Comparison of ENCODE assay signal across 16 cellular contexts in the genomic region with DNA sequence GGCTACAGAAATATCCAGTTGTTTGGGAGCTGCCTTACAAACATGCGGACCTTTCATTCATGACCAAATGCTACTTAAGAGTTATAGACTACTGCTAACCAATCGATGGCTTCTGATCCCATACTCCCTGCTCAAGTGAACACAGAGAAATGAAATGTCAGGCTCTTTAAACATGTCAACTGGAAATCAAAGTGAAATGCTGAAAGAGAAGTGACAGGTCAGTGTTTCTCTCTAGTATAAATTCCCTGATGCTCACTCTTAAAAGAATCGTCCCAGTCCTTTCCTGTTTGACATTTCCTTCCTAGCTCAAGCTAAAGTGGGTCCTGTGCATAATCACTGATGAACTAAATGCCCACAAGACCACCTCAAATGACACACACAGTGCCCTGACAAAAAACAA.
"Had no signal": no experiment of that assay in that cellular context is flagged by ENCODE, and none has a peak within 500 bp of the region (broad histone marks: within the 10 kb centered on the region; RNA-seq: fewer than 3 reads in every experiment).

No MANE protein-coding gene starts in this region.

- H3K4me3 Mint-ChIP-seq: IgD-negative memory B cell had no signal

- H3K27ac Mint-ChIP-seq: IgD-negative memory B cell had no signal

- H3K9me3 Mint-ChIP-seq: IgD-negative memory B cell had no signal

- DNase-seq: NCI-H1048, NCI-H1105, NCI-H1417, NCI-H1436 treated with DMSO at 0.1 percent for 48 hours, NCI-H1694, NCI-H187 treated with DMSO at 0.1 percent for 48 hours, NCI-H2029 treated with DMSO at 0.1 percent for 48 hours, NCI-H226, NCI-H510A, NCI-H774, Right ventricle myocardium superior, RPMI8226 had no signal

- ATAC-seq: HepG2, K562 had no signal

- H3K4me2 ChIP-seq: KMS-11 had no signal

- H3K4me3 ChIP-seq: K562 had no signal

- H3K4me1 Mint-ChIP-seq: IgD-negative memory B cell had no signal

- H3K9ac ChIP-seq: KMS-11 had no signal

- H3K36me3 Mint-ChIP-seq: IgD-negative memory B cell had no signal

- H3K27ac ChIP-seq: KMS-11 had no signal
